14 cellular contexts compared by ENCODE assay signal in the genomic region with DNA sequence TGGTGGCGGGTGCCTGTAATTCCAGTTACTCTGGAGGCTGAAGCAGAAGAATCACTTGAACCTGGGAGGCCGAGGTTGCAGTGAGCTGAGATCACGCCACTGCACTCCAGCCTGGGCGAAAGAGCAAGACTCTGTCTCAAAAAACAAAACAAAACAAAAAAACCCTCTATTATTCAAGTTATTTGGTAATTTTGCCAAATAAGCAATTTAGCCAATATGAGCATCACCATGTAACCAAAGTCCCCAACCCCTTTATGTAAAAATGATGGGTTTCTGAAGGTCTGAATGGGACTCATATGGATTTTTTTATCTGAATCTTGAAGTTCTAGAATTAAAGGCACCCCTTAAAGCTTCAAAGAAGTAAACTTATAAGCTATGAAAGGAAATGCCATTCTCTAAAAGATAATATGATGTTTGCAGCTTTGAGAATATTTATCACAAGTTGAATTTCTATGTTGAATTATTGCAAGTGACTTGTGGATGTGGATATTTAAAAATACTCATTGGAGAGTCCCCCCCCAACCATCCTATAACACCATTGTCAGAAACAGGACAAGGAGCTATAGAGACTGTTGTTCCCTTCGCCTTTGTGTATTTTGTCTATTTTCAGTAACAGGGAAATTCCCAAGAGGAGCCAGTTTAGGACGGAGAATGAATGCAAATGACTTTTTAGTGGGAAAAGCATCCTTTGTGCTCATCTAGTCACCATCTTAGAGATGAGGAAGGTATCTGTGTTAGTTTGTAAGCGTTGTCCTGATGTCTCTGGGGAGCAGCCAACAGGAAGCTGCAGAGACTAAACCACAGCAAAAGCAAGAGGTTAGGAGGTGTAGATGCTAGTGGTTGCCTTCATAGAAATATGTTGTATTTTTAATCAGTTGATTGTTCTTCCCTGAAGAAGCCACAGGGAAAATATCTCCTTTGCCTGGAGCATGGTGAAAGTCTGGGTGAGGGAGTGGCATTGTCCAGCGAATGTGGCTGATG.
DNase-seq lines count a peak whose midpoint lies in the region; ATAC-seq and TF ChIP-seq lines count a peak whose summit lies in the region.
"Had no signal": no experiment of that assay in that cellular context is flagged by ENCODE, and none has a peak within 500 bp of the region (broad histone marks: within the 10 kb centered on the region; RNA-seq: fewer than 3 reads in every experiment).

No MANE protein-coding gene starts in this region.

- peak; percentile 67 for ATAC-seq in HG03432 (IDR thresholded peaks at IDR 0.05; ENCODE audit: unreplicated experiment)
- ATAC-seq in central memory CD8-positive, alpha-beta T cell (replicated peaks; ENCODE audit: extremely low read depth, poor library complexity, severe bottlenecking): peak; percentile 94
- ATAC-seq in stimulated activated naive B cell treated with anti-CD40 and anti-IgM and Interleukin-4, amounts not matched to agents 10 μg/mL and 1 μg/mL and 100 μg/mL, for 72 hours (replicated peaks): peak; percentile 72 to 74

- H3K27me3 Mint-ChIP-seq in activated naive CD4-positive, alpha-beta T cell treated with anti-CD3 and anti-CD28 coated beads, Interleukin-2, amount 50 U/mL, for 24 hours: no peaks in the 10 kb centered on the region
- no peaks in the 10 kb centered on the region for H3K27me3 Mint-ChIP-seq in central memory CD8-positive, alpha-beta T cell
- no peaks in the 10 kb centered on the region for H3K27me3 Mint-ChIP-seq in stimulated activated naive B cell treated with anti-CD40 and anti-IgM and Interleukin-4, amounts not matched to agents 10 μg/mL and 1 μg/mL and 100 μg/mL, for 72 hours

- peaks cover 9% of the 10 kb centered on the region for H3K36me3 Mint-ChIP-seq in activated naive CD4-positive, alpha-beta T cell treated with anti-CD3 and anti-CD28 coated beads, Interleukin-2, amount 50 U/mL, for 24 hours
- peaks cover 5% of the 10 kb centered on the region for H3K36me3 Mint-ChIP-seq in central memory CD8-positive, alpha-beta T cell (ENCODE audit: insufficient read depth)
- H3K36me3 Mint-ChIP-seq in stimulated activated naive B cell treated with anti-CD40 and anti-IgM and Interleukin-4, amounts not matched to agents 10 μg/mL and 1 μg/mL and 100 μg/mL, for 72 hours: peaks cover 31 to 58% of the 10 kb centered on the region in 2 donors

- no peak overlapping the region for H3K4me3 ChIP-seq in coronary artery
- H3K4me3 ChIP-seq: thoracic aorta had no signal

- peak overlapping the region; percentile 73 for H3K4me3 Mint-ChIP-seq in activated naive CD4-positive, alpha-beta T cell treated with anti-CD3 and anti-CD28 coated beads, Interleukin-2, amount 50 U/mL, for 24 hours
- H3K4me3 Mint-ChIP-seq in central memory CD8-positive, alpha-beta T cell: peak overlapping the region; percentile 50
- no peak overlapping the region for H3K4me3 Mint-ChIP-seq in stimulated activated naive B cell treated with anti-CD40 and anti-IgM and Interleukin-4, amounts not matched to agents 10 μg/mL and 1 μg/mL and 100 μg/mL, for 72 hours
- H3K4me3 Mint-ChIP-seq: endodermal cell had no signal

- TF ChIP-seq CTCF in coronary artery (IDR thresholded peaks at IDR 0.05): no peak

- H3K9me3 Mint-ChIP-seq in activated naive CD4-positive, alpha-beta T cell treated with anti-CD3 and anti-CD28 coated beads, Interleukin-2, amount 50 U/mL, for 24 hours: no peaks in the 10 kb centered on the region
- no peaks in the 10 kb centered on the region for H3K9me3 Mint-ChIP-seq in central memory CD8-positive, alpha-beta T cell
- no peaks in the 10 kb centered on the region for H3K9me3 Mint-ChIP-seq in stimulated activated naive B cell treated with anti-CD40 and anti-IgM and Interleukin-4, amounts not matched to agents 10 μg/mL and 1 μg/mL and 100 μg/mL, for 72 hours
- H3K9me3 Mint-ChIP-seq: endodermal cell had no signal

- H3K4me1 Mint-ChIP-seq in activated naive CD4-positive, alpha-beta T cell treated with anti-CD3 and anti-CD28 coated beads, Interleukin-2, amount 50 U/mL, for 24 hours: peaks cover 61% of the 10 kb centered on the region
- H3K4me1 Mint-ChIP-seq in central memory CD8-positive, alpha-beta T cell: peaks cover 40% of the 10 kb centered on the region
- H3K4me1 Mint-ChIP-seq in stimulated activated naive B cell treated with anti-CD40 and anti-IgM and Interleukin-4, amounts not matched to agents 10 μg/mL and 1 μg/mL and 100 μg/mL, for 72 hours: peaks cover 31 to 63% of the 10 kb centered on the region in 2 donors

- DNase-seq in activated naive CD4-positive, alpha-beta T cell treated with anti-CD3 and anti-CD28 coated beads, Interleukin-2, amount 50 U/mL, for 16 hours: no peak
- DNase-seq in central memory CD8-positive, alpha-beta T cell (ENCODE audit: low spot score in 2 of 2): no peak
- no peak for DNase-seq in stimulated activated naive B cell treated with anti-CD40 and anti-IgM and Interleukin-4, amounts not matched to agents 10 μg/mL and 1 μg/mL and 100 μg/mL, for 72 hours
- DNase-seq in NCI-H2081 treated with DMSO at 0.1 percent for 48 hours (lab: John Stamatoyannopoulos, UW): no peak
- no peak for DNase-seq in coronary artery (ENCODE audit: low spot score)
- no peak for DNase-seq in NCI-H2029 (lab: John Stamatoyannopoulos, UW)
- DNase-seq: endodermal cell, mesendoderm, NCI-H1092 treated with DMSO at 0.1 percent for 48 hours, NCI-H748 treated with DMSO at 0.1 percent for 48 hours, retina had no signal

- no peak overlapping the region for H3K27ac ChIP-seq in coronary artery
- H3K27ac ChIP-seq: thoracic aorta had no signal

- H3K27ac Mint-ChIP-seq in activated naive CD4-positive, alpha-beta T cell treated with anti-CD3 and anti-CD28 coated beads, Interleukin-2, amount 50 U/mL, for 24 hours: peak overlapping the region; percentile 83
- peak overlapping the region; percentile 82 for H3K27ac Mint-ChIP-seq in central memory CD8-positive, alpha-beta T cell (ENCODE audit: low read depth)
- peak overlapping the region; percentile 4 for H3K27ac Mint-ChIP-seq in stimulated activated naive B cell treated with anti-CD40 and anti-IgM and Interleukin-4, amounts not matched to agents 10 μg/mL and 1 μg/mL and 100 μg/mL, for 72 hours
- H3K27ac Mint-ChIP-seq: endodermal cell had no signal

Comparison
In these comparisons a context has a peak if more than half of its experiments do, and no peak if none do; other contexts are left out.
1. H3K27ac Mint-ChIP-seq: peak in every context shown above with its lines; median percentile 83 in activated naive CD4-positive, alpha-beta T cell treated with anti-CD3 and anti-CD28 coated beads, Interleukin-2, amount 50 U/mL, for 24 hours; 82 in central memory CD8-positive, alpha-beta T cell; 4 in stimulated activated naive B cell treated with anti-CD40 and anti-IgM and Interleukin-4, amounts not matched to agents 10 μg/mL and 1 μg/mL and 100 μg/mL, for 72 hours.
2. H3K4me3 Mint-ChIP-seq: peak in activated naive CD4-positive, alpha-beta T cell treated with anti-CD3 and anti-CD28 coated beads, Interleukin-2, amount 50 U/mL, for 24 hours (single experiment) and central memory CD8-positive, alpha-beta T cell (single experiment); none in stimulated activated naive B cell treated with anti-CD40 and anti-IgM and Interleukin-4, amounts not matched to agents 10 μg/mL and 1 μg/mL and 100 μg/mL, for 72 hours (0 of 2).
3. Peak in every context shown above with its lines, with median percentiles within 50 percentile points of each other: ATAC-seq.